9 cellular contexts compared by ENCODE assay signal in genomic region chr17:45234641-45235040, GRCh38. TPM values are rescaled to one million over a fixed set of nuclear protein-coding genes. Genes with fewer than 3 reads are reported as not detected.
DNase-seq lines count a peak whose midpoint lies in the region; ATAC-seq, FAIRE-seq and TF ChIP-seq lines count a peak whose summit lies in the region.
"Had no signal": no experiment of that assay in that cellular context is flagged by ENCODE, and none has a peak within 500 bp of the region (broad histone marks: within the 10 kb centered on the region; RNA-seq: fewer than 3 reads in every experiment).

No MANE protein-coding gene starts in this region.

- POLR2A ChIA-PET in AG04450 (lab: Yijun Ruan, JAX): no interaction called here

- TF ChIP-seq CTCF in AG04450 (IDR thresholded peaks at IDR 0.05; ENCODE audit: low read depth, low read length): peak; percentile 35
- TF ChIP-seq CTCF in GM13977 (IDR thresholded peaks at IDR 0.05; ENCODE audit: extremely low read depth, insufficient read depth, missing control alignments): peak; percentile 54
- peak; percentile 16 for TF ChIP-seq CTCF in cardiac fibroblast (IDR thresholded peaks at IDR 0.05; ENCODE audit: low read depth, low read length)
- peak; percentile 61 for TF ChIP-seq CTCF in retinal pigment epithelial cell (conservative IDR thresholded peaks at IDR 0.05; ENCODE audit: low read depth, low read length)

- in situ Hi-C loops in GM13977 (cut with MboI; ENCODE audit: low pct_unique_long_range_greater_than_20kb, low sequenced_read_pairs, unreplicated experiment): no loop called here

- CTCF ChIA-PET in AG04450 (lab: Charles Lee): interaction anchor here (1.3 to 3.0 kb wide), 6 partner anchors 9 to 99 kb away, joined by 4 to 48 read pairs (median 16); partner anchors contain the start of gene ACBD4

- H3K27me3 ChIP-seq in AG04450 (ENCODE audit: control insufficient read depth, insufficient read depth, low read length): peaks cover 6% of the 10 kb centered on the region

- no peak for FAIRE-seq in RCC 7860 (lab: Jason Lieb, UNC)
- FAIRE-seq: endometrium had no signal

- DNase-seq in AG04450 (ENCODE audit: low read depth, low spot score) (no peak), GM13977 (ENCODE audit: low spot score) (peak; percentile 74), RCC 7860 (ENCODE audit: low spot score) (peak; percentile 36), cardiac fibroblast (ENCODE audit: low read depth in 2 of 2) (no peak), retinal pigment epithelial cell (ENCODE audit: low read depth) (no peak), LoVo (ENCODE audit: low spot score) (no peak)

- H3K4me3 ChIP-seq in AG04450 (ENCODE audit: low read depth, low read length) (no peak overlapping the region), cardiac fibroblast (replicated peaks in 1 of 2; ENCODE audit: low read depth in 2 of 2, low read length in 2 of 2) (no peak overlapping the region), retinal pigment epithelial cell (ENCODE audit: low read length) (no peak overlapping the region)

- no peak for ATAC-seq in HG03097 (IDR thresholded peaks at IDR 0.05; ENCODE audit: low FRiP score, unreplicated experiment)
- no peak for ATAC-seq in HG03520 (IDR thresholded peaks at IDR 0.05; ENCODE audit: unreplicated experiment)

- no peak overlapping the region for H3K27ac ChIP-seq in AG04450 (ENCODE audit: low read depth, low read length)

- H3K9me3 ChIP-seq in AG04450 (ENCODE audit: control insufficient read depth, insufficient read depth, low read length): no peaks in the 10 kb centered on the region; the same call in 1 of the 2 replicates

RNA-seq across cellular contexts. Expression of gene FMNL1, which starts 13.0 kb away (rescaled TPM):
- polyA plus RNA-seq in AG04450 (2011; rRNA removed): 1.1 and 1.8 TPM in 2 replicates
- polyA minus RNA-seq in AG04450 (2011; rRNA and poly(A)+ RNA removed): 2.6 and 3.2 TPM in 2 replicates

RNA-seq across cellular contexts. Expression of gene SPATA32, which starts 27.3 kb away (rescaled TPM):
- polyA plus RNA-seq in AG04450 (2011; rRNA removed): not detected in 2 replicates
- polyA minus RNA-seq in AG04450 (2011; rRNA and poly(A)+ RNA removed): 0.13 TPM in 1 of 2 replicates, not detected in the other

Comparison
In these comparisons a context has a peak if more than half of its experiments do, and no peak if none do; other contexts are left out.
1. DNase-seq: peak in GM13977 (single experiment) and RCC 7860 (single experiment); none in AG04450 (single experiment), cardiac fibroblast (0 of 2), retinal pigment epithelial cell (single experiment) and LoVo (single experiment).
2. Peak in every context shown above with its lines, with median percentiles within 50 percentile points of each other: CTCF ChIP-seq.